ENCODE assay signal across 8 cellular contexts in genomic region chr1:214328770-214329455, GRCh38.
DNase-seq lines count a peak whose midpoint lies in the region; ATAC-seq lines count a peak whose summit lies in the region.

No MANE protein-coding gene starts in this region.

- DNase-seq in CMK (ENCODE audit: low read depth) (peak; percentile 44), NCI-H69 (lab: John Stamatoyannopoulos, UW) (peak; percentile 89), ecto neural progenitor cell (ENCODE audit: low spot score) (peak; percentile 84), memory B cell (ENCODE audit: low spot score in 2 of 2) (peak; percentile 63 to 70)
- DNase-seq in activated CD4-positive, alpha-beta T cell treated with anti-CD3 and anti-CD28 coated beads, Interleukin-2, amount 50 U/mL, for 48 hours: peak; percentile 76 to 82
- peak; percentile 42 to 45 for DNase-seq in stimulated activated CD8-positive, alpha-beta memory T cell treated with anti-CD3 and anti-CD28 coated beads, Interleukin-15, amount 100 ng/mL, for 4 hours (ENCODE audit: low read depth in 2 of 2)

- H3K4me3 Mint-ChIP-seq in memory B cell: no peak overlapping the region

- no peak overlapping the region for H3K27ac Mint-ChIP-seq in memory B cell

- H3K4me1 Mint-ChIP-seq in memory B cell: peaks cover 2% of the 10 kb centered on the region

- ATAC-seq in GM19438 (IDR thresholded peaks at IDR 0.05; ENCODE audit: low read depth, unreplicated experiment) (peak; percentile 89), HG03460 (IDR thresholded peaks at IDR 0.05; ENCODE audit: unreplicated experiment) (peak; percentile 88), memory B cell (ENCODE audit: low read depth) (peak; percentile 93)

- peaks cover 7% of the 10 kb centered on the region for H3K36me3 Mint-ChIP-seq in memory B cell

- H3K9me3 Mint-ChIP-seq in memory B cell: no peaks in the 10 kb centered on the region

- no peaks in the 10 kb centered on the region for H3K27me3 Mint-ChIP-seq in memory B cell

Comparison
In these comparisons a context has a peak if more than half of its experiments do, and no peak if none do; other contexts are left out.
1. Peak in every context shown above with its lines: DNase-seq and ATAC-seq.